Comparison of ENCODE assay signal across 13 cellular contexts in genomic region chr4:152807294-152807829, GRCh38. TPM values are rescaled to one million over a fixed set of nuclear protein-coding genes. Genes with fewer than 3 reads are reported as not detected.
DNase-seq lines count a peak whose midpoint lies in the region; ATAC-seq and TF ChIP-seq lines count a peak whose summit lies in the region.
"Had no signal": no experiment of that assay in that cellular context is flagged by ENCODE, and none has a peak within 500 bp of the region (broad histone marks: within the 10 kb centered on the region; RNA-seq: fewer than 3 reads in every experiment).

No MANE protein-coding gene starts in this region.

- ATAC-seq in GM19351 (IDR thresholded peaks at IDR 0.05; ENCODE audit: unreplicated experiment) (peak; percentile 81), RWPE2 (ENCODE audit: low read depth) (0 out of 3 replicates have a peak, but pooled peaks have one; percentile 56), gastroesophageal sphincter (no peak)

- H3K36me3 ChIP-seq in RWPE2 (ENCODE audit: low read depth) (0 out of 2 replicates have a peak, but pooled peaks cover 3% of the 10 kb centered on the region), gastroesophageal sphincter (no peaks in the 10 kb centered on the region), SJCRH30 (no peaks in the 10 kb centered on the region)

- H3K9me3 ChIP-seq in RWPE2 (ENCODE audit: severe bottlenecking) (no peaks in the 10 kb centered on the region), gastroesophageal sphincter (no peaks in the 10 kb centered on the region), SJCRH30 (replicated peaks) (no peaks in the 10 kb centered on the region)

- TF ChIP-seq POLR2A in gastroesophageal sphincter (IDR thresholded peaks at IDR 0.05) = no peak

- DNase-seq in AG10803 (ENCODE audit: low read depth) (peak; percentile 22), RWPE2 (ENCODE audit: low spot score) (no peak), epithelial cell of esophagus (ENCODE audit: low read depth) (peak; percentile 31), substantia nigra (lab: John Stamatoyannopoulos, UW) (no peak), SJCRH30 (no peak), superior temporal gyrus (ENCODE audit: extremely low spot score) (no peak)
- DNase-seq: NCI-H1417 treated with DMSO at 0.1 percent for 48 hours, PC-9, WERI-Rb-1 had no signal

- no peak for TF ChIP-seq CTCF in AG10803 (conservative IDR thresholded peaks at IDR 0.05; ENCODE audit: low read length)
- TF ChIP-seq CTCF in RWPE2 (IDR thresholded peaks at IDR 0.05; ENCODE audit: poor library complexity, severe bottlenecking) = no peak
- TF ChIP-seq CTCF in epithelial cell of esophagus (IDR thresholded peaks at IDR 0.05; ENCODE audit: insufficient read depth, low read depth, low read length, missing control alignments) = no peak
- TF ChIP-seq CTCF in gastroesophageal sphincter (IDR thresholded peaks at IDR 0.05) = no peak

- H3K27ac ChIP-seq in RWPE2 (ENCODE audit: poor library complexity, severe bottlenecking) (no peak overlapping the region), substantia nigra (ENCODE audit: low read depth, low read length, poor library complexity, severe bottlenecking) (no peak overlapping the region), gastroesophageal sphincter (no peak overlapping the region), SJCRH30 (no peak overlapping the region)
- H3K27ac ChIP-seq: BLaER1, PC-9, WERI-Rb-1 had no signal

- no peaks in the 10 kb centered on the region for H3K27me3 ChIP-seq in RWPE2 (ENCODE audit: insufficient read depth, poor library complexity, severe bottlenecking)
- no peaks in the 10 kb centered on the region for H3K27me3 ChIP-seq in gastroesophageal sphincter
- no peaks in the 10 kb centered on the region for H3K27me3 ChIP-seq in SJCRH30
- H3K27me3 ChIP-seq: BLaER1 had no signal

- H3K4me1 ChIP-seq in RWPE2 (ENCODE audit: insufficient read depth, poor library complexity, severe bottlenecking) = no peaks in the 10 kb centered on the region
- H3K4me1 ChIP-seq in gastroesophageal sphincter = peaks cover 0 to 31% (median 3%) of the 10 kb centered on the region in 3 donors
- no peaks in the 10 kb centered on the region for H3K4me1 ChIP-seq in SJCRH30

- WGBS in gastroesophageal sphincter (ENCODE audit: low coverage in 1 of 2), 2 donors = 77 to 83% methylated on average over 2 to 3 of the region's 3 CpGs

- H3K4me3 ChIP-seq in AG10803 (ENCODE audit: low read length) (no peak overlapping the region), RWPE2 (ENCODE audit: severe bottlenecking) (no peak overlapping the region), epithelial cell of esophagus (ENCODE audit: low read length) (no peak overlapping the region), gastroesophageal sphincter (no peak overlapping the region), SJCRH30 (no peak overlapping the region)
- H3K4me3 ChIP-seq: BLaER1, lung, PC-9 had no signal

- TF ChIP-seq EP300 in gastroesophageal sphincter (IDR thresholded peaks at IDR 0.05) = no peak

RNA-seq across cellular contexts. Expression of gene ARFIP1, which starts 27.6 kb away (rescaled TPM):
- 10 to 100 TPM; 26.6 to 34.9 (median 29.5) TPM for total RNA-seq in gastroesophageal sphincter
- 32.5 and 35.4 TPM in 2 replicates for total RNA-seq in SJCRH30 (2014; rRNA removed; shearing (Covaris generic))

RNA-seq across cellular contexts. Expression of gene TIGD4, which starts 27.8 kb away (rescaled TPM):
- total RNA-seq in gastroesophageal sphincter = under 1 TPM; 0.22 to 0.94 (median 0.47) TPM
- total RNA-seq in SJCRH30 (2014; rRNA removed; shearing (Covaris generic)) = 0.25 and 0.81 TPM in 2 replicates

Comparison
In these comparisons a context has a peak if more than half of its experiments do, and no peak if none do; other contexts are left out.
1. DNase-seq: peak in AG10803 (single experiment) and epithelial cell of esophagus (single experiment); none in RWPE2 (single experiment), substantia nigra (0 of 49), SJCRH30 (0 of 2) and superior temporal gyrus (single experiment).